ENCODE assay signal across 1 cellular context in the genomic region with DNA sequence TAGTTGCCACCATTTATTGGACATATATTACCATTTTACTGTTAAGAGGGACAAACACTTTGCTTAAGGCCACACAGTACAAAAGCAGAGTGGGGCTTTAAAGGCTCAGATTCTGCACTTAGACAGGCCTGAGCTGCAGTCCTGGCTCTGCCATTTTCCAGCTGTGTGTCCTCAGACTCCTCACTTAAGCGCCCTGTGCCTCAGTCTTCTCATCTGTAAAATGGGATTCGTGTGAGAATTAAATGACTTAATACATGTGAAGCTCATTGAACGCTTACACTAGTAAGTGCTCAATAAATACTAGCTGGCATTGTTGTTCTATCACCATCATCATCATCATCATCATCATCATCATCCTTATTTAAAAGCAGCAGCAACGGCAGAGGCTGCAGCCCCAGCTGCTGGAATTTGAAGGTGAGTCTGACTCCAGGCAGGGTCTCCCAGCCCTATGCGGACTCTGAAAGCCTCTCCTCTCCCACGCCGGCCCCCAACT.
TF ChIP-seq lines count a peak whose summit lies in the region.

No MANE protein-coding gene starts in this region.

TF ChIP-seq in GM23338, 12 proteins besides CTCF, POLR2A, EP300 and RAD21:
- TF ChIP-seq, protein P1, sequence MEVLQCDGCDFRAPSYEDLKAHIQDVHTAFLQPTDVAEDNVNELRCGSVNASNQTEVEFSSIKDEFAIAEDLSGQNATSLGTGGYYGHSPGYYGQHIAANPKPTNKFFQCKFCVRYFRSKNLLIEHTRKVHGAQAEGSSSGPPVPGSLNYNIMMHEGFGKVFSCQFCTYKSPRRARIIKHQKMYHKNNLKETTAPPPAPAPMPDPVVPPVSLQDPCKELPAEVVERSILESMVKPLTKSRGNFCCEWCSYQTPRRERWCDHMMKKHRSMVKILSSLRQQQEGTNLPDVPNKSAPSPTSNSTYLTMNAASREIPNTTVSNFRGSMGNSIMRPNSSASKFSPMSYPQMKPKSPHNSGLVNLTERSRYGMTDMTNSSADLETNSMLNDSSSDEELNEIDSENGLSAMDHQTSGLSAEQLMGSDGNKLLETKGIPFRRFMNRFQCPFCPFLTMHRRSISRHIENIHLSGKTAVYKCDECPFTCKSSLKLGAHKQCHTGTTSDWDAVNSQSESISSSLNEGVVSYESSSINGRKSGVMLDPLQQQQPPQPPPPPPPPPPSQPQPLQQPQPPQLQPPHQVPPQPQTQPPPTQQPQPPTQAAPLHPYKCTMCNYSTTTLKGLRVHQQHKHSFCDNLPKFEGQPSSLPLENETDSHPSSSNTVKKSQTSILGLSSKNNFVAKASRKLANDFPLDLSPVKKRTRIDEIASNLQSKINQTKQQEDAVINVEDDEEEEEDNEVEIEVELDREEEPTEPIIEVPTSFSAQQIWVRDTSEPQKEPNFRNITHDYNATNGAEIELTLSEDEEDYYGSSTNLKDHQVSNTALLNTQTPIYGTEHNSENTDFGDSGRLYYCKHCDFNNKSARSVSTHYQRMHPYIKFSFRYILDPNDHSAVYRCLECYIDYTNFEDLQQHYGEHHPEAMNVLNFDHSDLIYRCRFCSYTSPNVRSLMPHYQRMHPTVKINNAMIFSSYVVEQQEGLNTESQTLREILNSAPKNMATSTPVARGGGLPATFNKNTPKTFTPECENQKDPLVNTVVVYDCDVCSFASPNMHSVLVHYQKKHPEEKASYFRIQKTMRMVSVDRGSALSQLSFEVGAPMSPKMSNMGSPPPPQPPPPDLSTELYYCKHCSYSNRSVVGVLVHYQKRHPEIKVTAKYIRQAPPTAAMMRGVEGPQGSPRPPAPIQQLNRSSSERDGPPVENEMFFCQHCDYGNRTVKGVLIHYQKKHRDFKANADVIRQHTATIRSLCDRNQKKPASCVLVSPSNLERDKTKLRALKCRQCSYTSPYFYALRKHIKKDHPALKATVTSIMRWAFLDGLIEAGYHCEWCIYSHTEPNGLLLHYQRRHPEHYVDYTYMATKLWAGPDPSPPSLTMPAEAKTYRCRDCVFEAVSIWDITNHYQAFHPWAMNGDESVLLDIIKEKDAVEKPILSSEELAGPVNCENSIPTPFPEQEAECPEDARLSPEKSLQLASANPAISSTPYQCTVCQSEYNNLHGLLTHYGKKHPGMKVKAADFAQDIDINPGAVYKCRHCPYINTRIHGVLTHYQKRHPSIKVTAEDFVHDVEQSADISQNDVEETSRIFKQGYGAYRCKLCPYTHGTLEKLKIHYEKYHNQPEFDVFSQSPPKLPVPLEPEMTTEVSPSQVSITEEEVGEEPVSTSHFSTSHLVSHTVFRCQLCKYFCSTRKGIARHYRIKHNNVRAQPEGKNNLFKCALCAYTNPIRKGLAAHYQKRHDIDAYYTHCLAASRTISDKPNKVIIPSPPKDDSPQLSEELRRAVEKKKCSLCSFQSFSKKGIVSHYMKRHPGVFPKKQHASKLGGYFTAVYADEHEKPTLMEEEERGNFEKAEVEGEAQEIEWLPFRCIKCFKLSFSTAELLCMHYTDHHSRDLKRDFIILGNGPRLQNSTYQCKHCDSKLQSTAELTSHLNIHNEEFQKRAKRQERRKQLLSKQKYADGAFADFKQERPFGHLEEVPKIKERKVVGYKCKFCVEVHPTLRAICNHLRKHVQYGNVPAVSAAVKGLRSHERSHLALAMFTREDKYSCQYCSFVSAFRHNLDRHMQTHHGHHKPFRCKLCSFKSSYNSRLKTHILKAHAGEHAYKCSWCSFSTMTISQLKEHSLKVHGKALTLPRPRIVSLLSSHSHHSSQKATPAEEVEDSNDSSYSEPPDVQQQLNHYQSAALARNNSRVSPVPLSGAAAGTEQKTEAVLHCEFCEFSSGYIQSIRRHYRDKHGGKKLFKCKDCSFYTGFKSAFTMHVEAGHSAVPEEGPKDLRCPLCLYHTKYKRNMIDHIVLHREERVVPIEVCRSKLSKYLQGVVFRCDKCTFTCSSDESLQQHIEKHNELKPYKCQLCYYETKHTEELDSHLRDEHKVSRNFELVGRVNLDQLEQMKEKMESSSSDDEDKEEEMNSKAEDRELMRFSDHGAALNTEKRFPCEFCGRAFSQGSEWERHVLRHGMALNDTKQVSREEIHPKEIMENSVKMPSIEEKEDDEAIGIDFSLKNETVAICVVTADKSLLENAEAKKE (CRISPR knock-in tag; IDR thresholded peaks at IDR 0.05) = no peak
- TF ChIP-seq, protein P2, sequence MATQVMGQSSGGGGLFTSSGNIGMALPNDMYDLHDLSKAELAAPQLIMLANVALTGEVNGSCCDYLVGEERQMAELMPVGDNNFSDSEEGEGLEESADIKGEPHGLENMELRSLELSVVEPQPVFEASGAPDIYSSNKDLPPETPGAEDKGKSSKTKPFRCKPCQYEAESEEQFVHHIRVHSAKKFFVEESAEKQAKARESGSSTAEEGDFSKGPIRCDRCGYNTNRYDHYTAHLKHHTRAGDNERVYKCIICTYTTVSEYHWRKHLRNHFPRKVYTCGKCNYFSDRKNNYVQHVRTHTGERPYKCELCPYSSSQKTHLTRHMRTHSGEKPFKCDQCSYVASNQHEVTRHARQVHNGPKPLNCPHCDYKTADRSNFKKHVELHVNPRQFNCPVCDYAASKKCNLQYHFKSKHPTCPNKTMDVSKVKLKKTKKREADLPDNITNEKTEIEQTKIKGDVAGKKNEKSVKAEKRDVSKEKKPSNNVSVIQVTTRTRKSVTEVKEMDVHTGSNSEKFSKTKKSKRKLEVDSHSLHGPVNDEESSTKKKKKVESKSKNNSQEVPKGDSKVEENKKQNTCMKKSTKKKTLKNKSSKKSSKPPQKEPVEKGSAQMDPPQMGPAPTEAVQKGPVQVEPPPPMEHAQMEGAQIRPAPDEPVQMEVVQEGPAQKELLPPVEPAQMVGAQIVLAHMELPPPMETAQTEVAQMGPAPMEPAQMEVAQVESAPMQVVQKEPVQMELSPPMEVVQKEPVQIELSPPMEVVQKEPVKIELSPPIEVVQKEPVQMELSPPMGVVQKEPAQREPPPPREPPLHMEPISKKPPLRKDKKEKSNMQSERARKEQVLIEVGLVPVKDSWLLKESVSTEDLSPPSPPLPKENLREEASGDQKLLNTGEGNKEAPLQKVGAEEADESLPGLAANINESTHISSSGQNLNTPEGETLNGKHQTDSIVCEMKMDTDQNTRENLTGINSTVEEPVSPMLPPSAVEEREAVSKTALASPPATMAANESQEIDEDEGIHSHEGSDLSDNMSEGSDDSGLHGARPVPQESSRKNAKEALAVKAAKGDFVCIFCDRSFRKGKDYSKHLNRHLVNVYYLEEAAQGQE (IDR thresholded peaks at IDR 0.05; ENCODE audit: unreplicated experiment) = no peak
- no peak for TF ChIP-seq ZNF331 (CRISPR knock-in tag; IDR thresholded peaks at IDR 0.05; ENCODE audit: low read depth)
- TF ChIP-seq POLR2AphosphoS5 (IDR thresholded peaks at IDR 0.05; ENCODE audit: low read depth) = no peak
- no peak for TF ChIP-seq EZH2phosphoT487 (IDR thresholded peaks at IDR 0.05; ENCODE audit: unreplicated experiment)
- no peak for TF ChIP-seq NANOG (IDR thresholded peaks at IDR 0.05; ENCODE audit: borderline replicate concordance)
- no peak for TF ChIP-seq JUNB (IDR thresholded peaks at IDR 0.05; ENCODE audit: unreplicated experiment)
- TF ChIP-seq STAT1 (IDR thresholded peaks at IDR 0.05; ENCODE audit: unreplicated experiment) = no peak
- no peak for TF ChIP-seq CREB1 (CRISPR knock-in tag; IDR thresholded peaks at IDR 0.05; ENCODE audit: low read depth)
- no peak for TF ChIP-seq EZH2 (IDR thresholded peaks at IDR 0.05; ENCODE audit: low read depth, unreplicated experiment)
